ENCODE assay signal across 8 cellular contexts in the genomic region with DNA sequence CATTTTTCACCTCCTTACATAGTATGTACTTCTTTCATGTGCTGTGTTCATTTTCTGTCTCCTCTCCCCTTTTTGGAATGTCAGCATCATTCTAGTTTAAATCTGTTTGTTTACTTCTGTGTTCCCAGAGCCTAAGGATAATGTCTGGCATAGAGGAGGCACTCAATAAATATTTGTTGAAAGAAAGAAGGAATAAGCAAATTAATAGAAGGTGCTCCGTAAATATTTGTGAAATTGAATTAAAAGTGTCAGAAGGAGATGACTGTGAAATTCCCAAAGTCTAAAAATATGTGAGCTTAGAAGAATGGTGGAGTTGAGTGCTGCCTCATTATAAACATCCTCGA. TPM values are rescaled to one million over a fixed set of nuclear protein-coding genes. Genes with fewer than 3 reads are reported as not detected.
A peak's percentile ranks its signal among the peaks of the same experiment; 100 is the strongest.
DNase-seq lines count a peak whose midpoint lies in the region; ATAC-seq and TF ChIP-seq lines count a peak whose summit lies in the region.

No MANE protein-coding gene starts in this region.

- no peaks in the 10 kb centered on the region for H3K9me3 Mint-ChIP-seq in activated T-cell treated with anti-CD3 and anti-CD28 coated beads, Interleukin-2, amount 50 U/mL, for 24 hours
- no peaks in the 10 kb centered on the region for H3K9me3 Mint-ChIP-seq in activated naive CD8-positive, alpha-beta T cell treated with anti-CD3 and anti-CD28 coated beads, Interleukin-2, amount 50 U/mL, for 24 hours

- peak overlapping the region; percentile 94 for H3K27ac Mint-ChIP-seq in activated T-cell treated with anti-CD3 and anti-CD28 coated beads, Interleukin-2, amount 50 U/mL, for 24 hours
- H3K27ac Mint-ChIP-seq in activated naive CD8-positive, alpha-beta T cell treated with anti-CD3 and anti-CD28 coated beads, Interleukin-2, amount 50 U/mL, for 24 hours, result peak overlapping the region; percentile 89

- H3K36me3 ChIP-seq in lower lobe of right lung, result peaks cover 1% of the 10 kb centered on the region
- H3K36me3 ChIP-seq in thyroid gland, result no peaks in the 10 kb centered on the region

- no peak for TF ChIP-seq POLR2A in thyroid gland (IDR thresholded peaks at IDR 0.05)

- peaks cover 51% of the 10 kb centered on the region for H3K4me1 Mint-ChIP-seq in activated T-cell treated with anti-CD3 and anti-CD28 coated beads, Interleukin-2, amount 50 U/mL, for 24 hours (ENCODE audit: low read depth)
- H3K4me1 Mint-ChIP-seq in activated naive CD8-positive, alpha-beta T cell treated with anti-CD3 and anti-CD28 coated beads, Interleukin-2, amount 50 U/mL, for 24 hours, result peaks cover 47% of the 10 kb centered on the region

- no peaks in the 10 kb centered on the region for H3K9me3 ChIP-seq in lower lobe of right lung
- no peaks in the 10 kb centered on the region for H3K9me3 ChIP-seq in thyroid gland

- H3K27ac ChIP-seq in lower lobe of right lung (peak overlapping the region; percentile 99), thyroid gland (peak overlapping the region; percentile 100)

- no peaks in the 10 kb centered on the region for H3K27me3 Mint-ChIP-seq in activated T-cell treated with anti-CD3 and anti-CD28 coated beads, Interleukin-2, amount 50 U/mL, for 24 hours
- H3K27me3 Mint-ChIP-seq in activated naive CD8-positive, alpha-beta T cell treated with anti-CD3 and anti-CD28 coated beads, Interleukin-2, amount 50 U/mL, for 24 hours, result no peaks in the 10 kb centered on the region

- 6 to 12% methylated on average over 2 of the region's 2 CpGs for WGBS in thyroid gland, 2 donors

- H3K36me3 Mint-ChIP-seq in activated T-cell treated with anti-CD3 and anti-CD28 coated beads, Interleukin-2, amount 50 U/mL, for 24 hours (ENCODE audit: low read depth), result peaks cover 22% of the 10 kb centered on the region
- peaks cover 12% of the 10 kb centered on the region for H3K36me3 Mint-ChIP-seq in activated naive CD8-positive, alpha-beta T cell treated with anti-CD3 and anti-CD28 coated beads, Interleukin-2, amount 50 U/mL, for 24 hours (ENCODE audit: low read depth)

- intact Hi-C loops in lower lobe of right lung (cut with DNase I), result no loop called here
- intact Hi-C loops in thyroid gland (cut with DNase I), result no loop called here

- H3K4me3 ChIP-seq in lower lobe of right lung (peak overlapping the region; percentile 91), thyroid gland (replicated peaks in 1 of 3) (peak overlapping the region in 1 of 3 donors; percentile 22)

- TF ChIP-seq CTCF in lower lobe of right lung (IDR thresholded peaks at IDR 0.05) (no peak), thyroid gland (IDR thresholded peaks at IDR 0.05) (no peak)

- no peak for DNase-seq in activated T-cell treated with anti-CD3 and anti-CD28 coated beads, Interleukin-2, amount 50 U/mL, for 24 hours
- DNase-seq in activated T-cell treated with anti-CD3 and anti-CD28 coated beads for 4 hours (no peak), lower lobe of right lung (no peak), thyroid gland (no peak), DMS79 (lab: John Stamatoyannopoulos, UW) (no peak)
- no peak for DNase-seq in activated naive CD8-positive, alpha-beta T cell treated with anti-CD3 and anti-CD28 coated beads, Interleukin-2, amount 50 U/mL, for 24 hours
- DNase-seq in stimulated activated naive CD4-positive, alpha-beta T cell treated with Interleukin-2 at 50 U/mL for 16 hours (lab: John Stamatoyannopoulos, UW), result no peak

- no peak for ATAC-seq in activated naive CD8-positive, alpha-beta T cell treated with anti-CD3 and anti-CD28 coated beads, Interleukin-2, amount 50 U/mL, for 24 hours
- ATAC-seq in lower lobe of right lung (no peak), GM18511 (IDR thresholded peaks at IDR 0.05; ENCODE audit: unreplicated experiment) (no peak)

- peak overlapping the region; percentile 81 for H3K4me3 Mint-ChIP-seq in activated T-cell treated with anti-CD3 and anti-CD28 coated beads, Interleukin-2, amount 50 U/mL, for 24 hours
- peak overlapping the region; percentile 77 for H3K4me3 Mint-ChIP-seq in activated naive CD8-positive, alpha-beta T cell treated with anti-CD3 and anti-CD28 coated beads, Interleukin-2, amount 50 U/mL, for 24 hours

- H3K4me1 ChIP-seq in lower lobe of right lung, result peaks cover 28% of the 10 kb centered on the region
- H3K4me1 ChIP-seq in thyroid gland, result peaks cover 25 to 30% of the 10 kb centered on the region in 2 donors

- H3K27me3 ChIP-seq in lower lobe of right lung (ENCODE audit: low read depth) (no peaks in the 10 kb centered on the region), thyroid gland (no peaks in the 10 kb centered on the region)

RNA-seq across cellular contexts. Expression of gene CDKN1B, which starts 3.3 kb away (rescaled TPM):
- total RNA-seq in lower lobe of right lung, result 57.7 TPM
- 10 to 100 TPM; 52.3 to 77.3 (median 62.7) TPM for total RNA-seq in thyroid gland

RNA-seq across cellular contexts. Expression of gene GPR19, which starts 17.9 kb away (rescaled TPM):
- not detected for total RNA-seq in lower lobe of right lung
- total RNA-seq in thyroid gland, result not detected
